ENCODE assay signal across 20 cellular contexts in the genomic region with DNA sequence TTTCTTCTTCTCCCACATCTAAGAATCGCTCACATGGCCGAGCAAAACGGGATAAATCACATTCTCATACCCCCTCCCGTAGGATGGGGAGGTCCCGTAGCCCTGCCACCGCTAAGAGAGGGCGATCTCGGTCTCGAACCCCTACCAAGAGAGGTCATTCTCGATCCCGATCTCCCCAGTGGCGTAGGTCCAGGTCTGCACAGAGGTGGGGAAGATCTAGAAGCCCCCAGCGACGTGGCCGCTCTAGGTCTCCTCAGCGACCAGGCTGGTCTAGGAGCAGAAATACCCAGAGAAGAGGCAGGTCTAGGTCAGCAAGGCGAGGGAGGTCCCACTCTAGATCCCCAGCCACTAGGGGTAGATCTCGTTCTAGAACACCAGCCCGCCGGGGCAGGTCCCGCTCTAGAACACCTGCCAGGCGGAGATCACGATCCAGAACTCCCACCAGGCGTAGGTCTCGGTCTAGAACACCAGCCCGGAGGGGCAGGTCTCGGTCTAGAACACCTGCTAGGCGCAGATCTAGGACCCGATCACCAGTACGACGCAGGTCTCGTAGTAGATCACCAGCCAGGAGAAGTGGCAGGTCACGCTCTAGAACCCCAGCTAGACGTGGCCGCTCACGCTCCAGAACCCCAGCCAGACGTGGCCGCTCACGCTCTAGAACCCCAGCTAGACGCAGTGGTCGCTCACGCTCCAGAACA. TPM values are rescaled to one million over a fixed set of nuclear protein-coding genes. Genes with fewer than 3 reads are reported as not detected.
A peak's percentile ranks its signal among the peaks of the same experiment; 100 is the strongest.
DNase-seq lines count a peak whose midpoint lies in the region; ATAC-seq, FAIRE-seq and TF ChIP-seq lines count a peak whose summit lies in the region.
"Had no signal": no experiment of that assay in that cellular context is flagged by ENCODE, and none has a peak within 500 bp of the region (broad histone marks: within the 10 kb centered on the region; RNA-seq: fewer than 3 reads in every experiment).

No MANE protein-coding gene starts in this region.

- intact Hi-C loops in Right ventricle myocardium superior (cut with DNase I) (no loop called here), left ventricle myocardium inferior (cut with micrococcal nuclease) (no loop called here), K562 (cut with micrococcal nuclease) (no loop called here)

- H3K9me1 ChIP-seq in K562 (ENCODE audit: control insufficient read depth, insufficient read depth, low read length): no peaks in the 10 kb centered on the region

- WGBS in K562 (ENCODE audit: insufficient coverage, low coverage, missing lambda C conversion rate): 97% methylated on average over 36 of the region's 42 CpGs

- H3K4me1 ChIP-seq in left ventricle myocardium inferior (peaks cover 36% of the 10 kb centered on the region), K562 (replicated peaks in 1 of 2; ENCODE audit: control insufficient read depth in 2 of 2, insufficient read depth in 2 of 2, low read length in 2 of 2) (peaks cover 0 to 10% of the 10 kb centered on the region in 2 experiments; a peak in 2 of 5 replicates)

- CTCF ChIA-PET in K562 (lab: Yijun Ruan, JAX; ENCODE audit: low intra/inter-chr PET ratio): no interaction called here

- H3K4me3 ChIP-seq in left ventricle myocardium inferior: no peak overlapping the region
- no peak overlapping the region for H3K4me3 ChIP-seq in K562
- H3K4me3 ChIP-seq: gastrocnemius medialis, lung, psoas muscle had no signal

- TF ChIP-seq RAD21 in K562 (CRISPR knock-in tag; conservative IDR thresholded peaks at IDR 0.05 in 1 of 2, IDR thresholded peaks at IDR 0.05 in 1 of 2): no peak

- ATAC-seq in Right ventricle myocardium superior (ENCODE audit: poor library complexity) (no peak), K562 (no peak), HG02798 (IDR thresholded peaks at IDR 0.05; ENCODE audit: poor library complexity, unreplicated experiment) (no peak), GM19351 (IDR thresholded peaks at IDR 0.05; ENCODE audit: unreplicated experiment) (no peak)
- ATAC-seq in stimulated activated effector memory CD8-positive, alpha-beta T cell treated with anti-CD3 and anti-CD28 coated beads, Interleukin-12 subunit alpha, Interleukin-12 subunit beta, amount 100 ng/mL, for 72 hours: no peak
- ATAC-seq: gastrocnemius medialis had no signal

- no peak overlapping the region for H3K27ac ChIP-seq in left ventricle myocardium inferior (replicated peaks)
- no peak overlapping the region for H3K27ac ChIP-seq in K562 (ENCODE audit: extremely low read depth, low read depth, low read length)
- H3K27ac ChIP-seq: epithelial cell of prostate, psoas muscle had no signal

- peaks cover 70% of the 10 kb centered on the region for H3K4me1 Mint-ChIP-seq in stimulated activated effector memory CD8-positive, alpha-beta T cell treated with anti-CD3 and anti-CD28 coated beads, Interleukin-12 subunit alpha, Interleukin-12 subunit beta, amount 100 ng/mL, for 72 hours

- no peak overlapping the region for H3K4me2 ChIP-seq in K562 (ENCODE audit: insufficient read depth, low read length)

- H3K9ac ChIP-seq in K562 (ENCODE audit: insufficient read depth in 1 of 2, low read depth in 2 of 2, low read length in 2 of 2): no peak overlapping the region

- no peaks in the 10 kb centered on the region for H3K9me3 ChIP-seq in left ventricle myocardium inferior (replicated peaks)
- H3K9me3 ChIP-seq in K562 (replicated peaks; ENCODE audit: control insufficient read depth, insufficient read depth, low read depth, low read length): peaks cover 20% of the 10 kb centered on the region
- H3K9me3 ChIP-seq: gastrocnemius medialis, psoas muscle had no signal

- no peak overlapping the region for H3K4me3 Mint-ChIP-seq in stimulated activated effector memory CD8-positive, alpha-beta T cell treated with anti-CD3 and anti-CD28 coated beads, Interleukin-12 subunit alpha, Interleukin-12 subunit beta, amount 100 ng/mL, for 72 hours
- H3K4me3 Mint-ChIP-seq: activated B cell treated with CpG ODN at 0.5 μM for 24 hours, CD14-positive monocyte, T-cell had no signal

- TF ChIP-seq CTCF in left ventricle myocardium inferior (IDR thresholded peaks at IDR 0.05; ENCODE audit: borderline replicate concordance) (no peak), K562 (IDR thresholded peaks at IDR 0.05 in 2 of 3, conservative IDR thresholded peaks at IDR 0.05 in 1 of 3; ENCODE audit: insufficient read depth in 2 of 3, low read depth in 1 of 3, low read length in 3 of 3) (no peak)

- no peak overlapping the region for H2AFZ ChIP-seq in K562 (ENCODE audit: low read depth, low read length)

- no peaks in the 10 kb centered on the region for H3K9me3 Mint-ChIP-seq in stimulated activated effector memory CD8-positive, alpha-beta T cell treated with anti-CD3 and anti-CD28 coated beads, Interleukin-12 subunit alpha, Interleukin-12 subunit beta, amount 100 ng/mL, for 72 hours
- H3K9me3 Mint-ChIP-seq: activated B cell treated with CpG ODN at 0.5 μM for 24 hours, CD14-positive monocyte, T-cell had no signal

- peak overlapping the region; percentile 11 for H3K27ac Mint-ChIP-seq in stimulated activated effector memory CD8-positive, alpha-beta T cell treated with anti-CD3 and anti-CD28 coated beads, Interleukin-12 subunit alpha, Interleukin-12 subunit beta, amount 100 ng/mL, for 72 hours
- H3K27ac Mint-ChIP-seq: activated B cell treated with CpG ODN at 0.5 μM for 24 hours, T-cell had no signal

- H4K20me1 ChIP-seq in K562 (replicated peaks; ENCODE audit: control insufficient read depth, insufficient read depth, low read length): no peaks in the 10 kb centered on the region; the same call in none of the 2 replicates

- DNase-seq in Right ventricle myocardium superior (peak; percentile 33), left ventricle myocardium inferior (no peak), K562 (ENCODE audit: extremely low read depth in 1 of 4, low spot score in 3 of 4) (no peak)
- no peak for DNase-seq in stimulated activated effector memory CD8-positive, alpha-beta T cell treated with anti-CD3 and anti-CD28 coated beads, Interleukin-12 subunit alpha, Interleukin-12 subunit beta, amount 100 ng/mL, for 72 hours (ENCODE audit: low spot score in 2 of 2)
- DNase-seq: activated B cell treated with CpG ODN at 0.5 μM for 24 hours; DMS79; gastrocnemius medialis; NCI-H1694; NCI-H345; NK-92 treated with Interleukin-12 subunit alpha and Interleukin-12 subunit beta, amount 100 ng/mL, for 24 hours; stimulated activated naive CD4-positive, alpha-beta T cell treated with Interleukin-2 at 50 U/mL for 16 hours; T-cell had no signal

- no peak; the same call in 1 of the 2 replicates for TF ChIP-seq POLR2A in K562 (conservative IDR thresholded peaks at IDR 0.05)

- H3K27me3 ChIP-seq in left ventricle myocardium inferior (ENCODE audit: low read depth): no peaks in the 10 kb centered on the region
- H3K27me3 ChIP-seq in K562 (ENCODE audit: control insufficient read depth in 2 of 2, insufficient read depth in 2 of 2, low read length in 2 of 2): no peaks in the 10 kb centered on the region
- H3K27me3 ChIP-seq: gastrocnemius medialis had no signal

- TF ChIP-seq EP300 in K562 (IDR thresholded peaks at IDR 0.05; ENCODE audit: low read length): no peak

- POLR2A ChIA-PET in K562 (lab: Yijun Ruan, JAX): interaction anchor here (0.6 to 9.0 kb wide), 6 partner anchors 9 to 600 kb away, joined by 3 to 96 read pairs (median 4); a partner anchor contains a TSS

- peaks cover 100% of the 10 kb centered on the region for H3K36me3 Mint-ChIP-seq in stimulated activated effector memory CD8-positive, alpha-beta T cell treated with anti-CD3 and anti-CD28 coated beads, Interleukin-12 subunit alpha, Interleukin-12 subunit beta, amount 100 ng/mL, for 72 hours

- BruUV-seq in K562 (replicated peaks; lab: Mats Ljungman, UMichigan): no TSS peak

- in situ Hi-C loops in K562 (cut with MboI): no loop called here

- peaks cover 99% of the 10 kb centered on the region for H3K36me3 ChIP-seq in left ventricle myocardium inferior
- H3K36me3 ChIP-seq in K562 (ENCODE audit: control insufficient read depth, insufficient read depth, low read length): peaks cover 100% of the 10 kb centered on the region

- FAIRE-seq in K562 (lab: Jason Lieb, UNC): no peak
- FAIRE-seq: urothelium cell line had no signal

- H3K79me2 ChIP-seq in K562 (ENCODE audit: control insufficient read depth, insufficient read depth, low read length): peaks cover 99% of the 10 kb centered on the region

RNA-seq across cellular contexts. Expression of a gene that starts 9.6 kb away (rescaled TPM):
- total RNA-seq in Right ventricle myocardium superior (243 TPM), left ventricle myocardium inferior (251 TPM), K562 (2014; rRNA removed) (81.1 and 85.3 TPM in 2 replicates), K562 (2014; rRNA removed; fragmentation: Illumina TruSeq; extraction: Trizol) (79.2 and 79.9 TPM in 2 replicates), K562 (2015; rRNA removed; fragmentation: Illumina TruSeq; extraction: Trizol) (70.6 and 91.2 TPM in 2 replicates), K562 (2021) (413 and 466 TPM in 2 replicates)
- total RNA-seq in K562 (2011; cell fraction: chromatin; rRNA removed; ENCODE audit: low replicate concordance): 1,596 and 1,670 TPM in 2 replicates
- total RNA-seq in K562 (2011; cell fraction: nucleolus; rRNA removed): 1,139 and 1,167 TPM in 2 replicates
- 1,487 and 2,488 TPM in 2 replicates for total RNA-seq in K562 (2011; cell fraction: nucleoplasm; rRNA removed)
- polyA plus RNA-seq in K562 (2011; rRNA removed) (82.5 and 179 TPM in 2 replicates), K562 (2014; fragmentation: Illumina TruSeq; extraction: Trizol) (517 and 558 TPM in 2 replicates), K562 (2014; fragmentation: Nextera tagmentation; extraction: Ambion mirVana) (10 to 100 TPM; 26.7 to 27.6 TPM), K562 (2014; rRNA removed) (463 and 563 TPM in 2 replicates)
- polyA plus RNA-seq in K562 (2011; cell fraction: cytosol; rRNA removed): 102 and 119 TPM in 2 replicates
- polyA plus RNA-seq in K562 (2011; cell fraction: nucleus; rRNA removed): 1,748 and 2,419 TPM in 2 replicates
- polyA plus RNA-seq in K562 (2012): 391 and 584 TPM in 2 replicates
- 72.4 and 72.8 TPM in 2 replicates for polyA minus RNA-seq in K562 (2011; rRNA and poly(A)+ RNA removed)
- 155 and 244 TPM in 2 replicates for polyA minus RNA-seq in K562 (2011; cell fraction: cytosol; rRNA and poly(A)+ RNA removed)
- 233 and 249 TPM in 2 replicates for polyA minus RNA-seq in K562 (2011; cell fraction: nucleus; rRNA and poly(A)+ RNA removed)

RNA-seq across cellular contexts. Expression of a gene that starts 15.0 kb away (rescaled TPM):
- total RNA-seq in Right ventricle myocardium superior: 299 TPM
- 304 TPM for total RNA-seq in left ventricle myocardium inferior
- 7.2 and 24.7 TPM in 2 replicates for total RNA-seq in K562 (2011; cell fraction: chromatin; rRNA removed; ENCODE audit: low replicate concordance)
- 37.5 and 47.0 TPM in 2 replicates for total RNA-seq in K562 (2011; cell fraction: nucleolus; rRNA removed)
- total RNA-seq in K562 (2011; cell fraction: nucleoplasm; rRNA removed): 31.9 and 34.9 TPM in 2 replicates
- 285 and 395 TPM in 2 replicates for total RNA-seq in K562 (2014; rRNA removed)
- 29.4 and 63.2 TPM in 2 replicates for total RNA-seq in K562 (2014; rRNA removed; fragmentation: Illumina TruSeq; extraction: Trizol)
- total RNA-seq in K562 (2015; rRNA removed; fragmentation: Illumina TruSeq; extraction: Trizol): 219 and 223 TPM in 2 replicates
- total RNA-seq in K562 (2021): 237 and 268 TPM in 2 replicates
- polyA plus RNA-seq in K562 (2011; rRNA removed): 206 and 220 TPM in 2 replicates
- polyA plus RNA-seq in K562 (2011; cell fraction: cytosol; rRNA removed): 693 and 1,390 TPM in 2 replicates
- 132 and 211 TPM in 2 replicates for polyA plus RNA-seq in K562 (2011; cell fraction: nucleus; rRNA removed)
- 297 and 487 TPM in 2 replicates for polyA plus RNA-seq in K562 (2012)
- polyA plus RNA-seq in K562 (2014; fragmentation: Illumina TruSeq; extraction: Trizol): 180 and 344 TPM in 2 replicates
- 100 to 1,000 TPM; 764 to 791 TPM for polyA plus RNA-seq in K562 (2014; fragmentation: Nextera tagmentation; extraction: Ambion mirVana)
- 298 and 313 TPM in 2 replicates for polyA plus RNA-seq in K562 (2014; rRNA removed)
- 34.5 and 73.6 TPM in 2 replicates for polyA minus RNA-seq in K562 (2011; rRNA and poly(A)+ RNA removed)
- 64.8 and 95.8 TPM in 2 replicates for polyA minus RNA-seq in K562 (2011; cell fraction: cytosol; rRNA and poly(A)+ RNA removed)
- polyA minus RNA-seq in K562 (2011; cell fraction: nucleus; rRNA and poly(A)+ RNA removed): 15.5 and 22.3 TPM in 2 replicates

RNA-seq across cellular contexts. Expression of a gene that starts 25.3 kb away (rescaled TPM):
- not detected for total RNA-seq in Right ventricle myocardium superior
- not detected for total RNA-seq in left ventricle myocardium inferior
- not detected in 2 replicates for total RNA-seq in K562 (2011; cell fraction: chromatin; rRNA removed; ENCODE audit: low replicate concordance)
- total RNA-seq in K562 (2011; cell fraction: nucleolus; rRNA removed): not detected in 2 replicates
- not detected in 2 replicates for total RNA-seq in K562 (2011; cell fraction: nucleoplasm; rRNA removed)
- not detected in 2 replicates for total RNA-seq in K562 (2014; rRNA removed)
- not detected in 2 replicates for total RNA-seq in K562 (2014; rRNA removed; fragmentation: Illumina TruSeq; extraction: Trizol)
- total RNA-seq in K562 (2015; rRNA removed; fragmentation: Illumina TruSeq; extraction: Trizol): not detected in 2 replicates
- total RNA-seq in K562 (2021): not detected in 2 replicates
- not detected in 2 replicates for polyA plus RNA-seq in K562 (2011; rRNA removed)
- polyA plus RNA-seq in K562 (2011; cell fraction: cytosol; rRNA removed): not detected in 2 replicates
- polyA plus RNA-seq in K562 (2011; cell fraction: nucleus; rRNA removed): not detected in 2 replicates
- 0.06 TPM in 1 of 2 replicates, not detected in the other for polyA plus RNA-seq in K562 (2012)
- not detected in 2 replicates for polyA plus RNA-seq in K562 (2014; fragmentation: Illumina TruSeq; extraction: Trizol)
- not detected for polyA plus RNA-seq in K562 (2014; fragmentation: Nextera tagmentation; extraction: Ambion mirVana)
- not detected in 2 replicates for polyA plus RNA-seq in K562 (2014; rRNA removed)
- not detected in 2 replicates for polyA minus RNA-seq in K562 (2011; rRNA and poly(A)+ RNA removed)
- not detected in 2 replicates for polyA minus RNA-seq in K562 (2011; cell fraction: cytosol; rRNA and poly(A)+ RNA removed)
- polyA minus RNA-seq in K562 (2011; cell fraction: nucleus; rRNA and poly(A)+ RNA removed): not detected in 2 replicates
- total RNA-seq: activated B cell treated with CpG ODN at 0.5 μM for 24 hours, gastrocnemius medialis, MCF 10A, psoas muscle, T-cell had no signal
- polyA plus RNA-seq: CD14-positive monocyte, psoas muscle had no signal

RNA-seq across cellular contexts. Expression of a gene that starts 36.2 kb away (rescaled TPM):
- total RNA-seq in Right ventricle myocardium superior (not detected), left ventricle myocardium inferior (not detected), K562 (2014; rRNA removed) (not detected in 2 replicates), K562 (2014; rRNA removed; fragmentation: Illumina TruSeq; extraction: Trizol) (not detected in 2 replicates), K562 (2015; rRNA removed; fragmentation: Illumina TruSeq; extraction: Trizol) (not detected in 2 replicates), K562 (2021) (not detected in 2 replicates)
- total RNA-seq in K562 (2011; cell fraction: chromatin; rRNA removed; ENCODE audit: low replicate concordance): not detected in 2 replicates
- not detected in 2 replicates for total RNA-seq in K562 (2011; cell fraction: nucleolus; rRNA removed)
- total RNA-seq in K562 (2011; cell fraction: nucleoplasm; rRNA removed): not detected in 2 replicates
- polyA plus RNA-seq in K562 (2011; rRNA removed) (not detected in 2 replicates), K562 (2014; fragmentation: Illumina TruSeq; extraction: Trizol) (not detected in 2 replicates), K562 (2014; fragmentation: Nextera tagmentation; extraction: Ambion mirVana) (not detected), K562 (2014; rRNA removed) (not detected in 2 replicates)
- not detected in 2 replicates for polyA plus RNA-seq in K562 (2011; cell fraction: cytosol; rRNA removed)
- not detected in 2 replicates for polyA plus RNA-seq in K562 (2011; cell fraction: nucleus; rRNA removed)
- polyA plus RNA-seq in K562 (2012): not detected in 2 replicates
- 0.18 TPM in 1 of 2 replicates, not detected in the other for polyA minus RNA-seq in K562 (2011; rRNA and poly(A)+ RNA removed)
- not detected in 2 replicates for polyA minus RNA-seq in K562 (2011; cell fraction: cytosol; rRNA and poly(A)+ RNA removed)
- polyA minus RNA-seq in K562 (2011; cell fraction: nucleus; rRNA and poly(A)+ RNA removed): not detected in 2 replicates
- total RNA-seq: activated B cell treated with CpG ODN at 0.5 μM for 24 hours, gastrocnemius medialis, lung, MCF 10A, psoas muscle, T-cell had no signal
- polyA plus RNA-seq: CD14-positive monocyte, lung, psoas muscle had no signal

RNA-seq across cellular contexts. Expression of a gene that starts 42.0 kb away (rescaled TPM):
- total RNA-seq in Right ventricle myocardium superior (0.30 TPM), left ventricle myocardium inferior (0.11 TPM), K562 (2014; rRNA removed) (0.09 and 0.29 TPM in 2 replicates), K562 (2014; rRNA removed; fragmentation: Illumina TruSeq; extraction: Trizol) (not detected in 2 replicates), K562 (2015; rRNA removed; fragmentation: Illumina TruSeq; extraction: Trizol) (0.15 and 0.18 TPM in 2 replicates), K562 (2021) (0.16 and 0.20 TPM in 2 replicates)
- 0.83 and 2.0 TPM in 2 replicates for total RNA-seq in K562 (2011; cell fraction: chromatin; rRNA removed; ENCODE audit: low replicate concordance)
- 1.6 and 2.0 TPM in 2 replicates for total RNA-seq in K562 (2011; cell fraction: nucleolus; rRNA removed)
- total RNA-seq in K562 (2011; cell fraction: nucleoplasm; rRNA removed): 1.4 and 1.5 TPM in 2 replicates
- polyA plus RNA-seq in K562 (2011; rRNA removed) (0.20 TPM in 2 replicates), K562 (2014; fragmentation: Illumina TruSeq; extraction: Trizol) (0.11 TPM in 1 of 2 replicates, not detected in the other), K562 (2014; fragmentation: Nextera tagmentation; extraction: Ambion mirVana) (not detected), K562 (2014; rRNA removed) (0.22 TPM in 1 of 2 replicates, not detected in the other)
- polyA plus RNA-seq in K562 (2011; cell fraction: cytosol; rRNA removed): 0.19 and 0.86 TPM in 2 replicates
- polyA plus RNA-seq in K562 (2011; cell fraction: nucleus; rRNA removed): 0.65 and 0.77 TPM in 2 replicates
- 0.26 and 1.3 TPM in 2 replicates for polyA plus RNA-seq in K562 (2012)
- polyA minus RNA-seq in K562 (2011; rRNA and poly(A)+ RNA removed): 0.07 and 0.15 TPM in 2 replicates
- polyA minus RNA-seq in K562 (2011; cell fraction: cytosol; rRNA and poly(A)+ RNA removed): not detected in 2 replicates
- polyA minus RNA-seq in K562 (2011; cell fraction: nucleus; rRNA and poly(A)+ RNA removed): 0.44 and 0.67 TPM in 2 replicates
- polyA plus RNA-seq: CD14-positive monocyte had no signal
